ENCODE assay signal across 8 cellular contexts in genomic region chr10:31770307-31770902, GRCh38.
DNase-seq lines count a peak whose midpoint lies in the region; ATAC-seq and TF ChIP-seq lines count a peak whose summit lies in the region.

No MANE protein-coding gene starts in this region.

- H3K27me3 ChIP-seq in SJSA1 (replicated peaks) = no peaks in the 10 kb centered on the region

- peaks cover 69% of the 10 kb centered on the region for H3K4me1 ChIP-seq in SJSA1 (replicated peaks)

- H3K4me3 ChIP-seq in HFF-Myc (replicated peaks; ENCODE audit: low read depth, low read length) = no peak overlapping the region
- no peak overlapping the region for H3K4me3 ChIP-seq in SJSA1

- ATAC-seq in HG03378 (IDR thresholded peaks at IDR 0.05; ENCODE audit: unreplicated experiment) = no peak

- DNase-seq in HFF-Myc (ENCODE audit: extremely low read depth, low read depth) (no peak), SJSA1 (ENCODE audit: low read depth in 1 of 2, low spot score in 2 of 2) (peak in 1 of 2 experiments; percentile 44), iris pigment epithelial cell (ENCODE audit: low read depth) (peak; percentile 34), GOT3 (lab: John Stamatoyannopoulos, UW) (no peak)
- peak; percentile 31 for DNase-seq in activated naive CD8-positive, alpha-beta T cell treated with anti-CD3 and anti-CD28 coated beads, Interleukin-2, amount 50 U/mL, for 16 hours (ENCODE audit: low read depth, low spot score)
- DNase-seq in stimulated activated CD8-positive, alpha-beta memory T cell treated with anti-CD3 and anti-CD28 coated beads, Interleukin-12 subunit alpha, Interleukin-12 subunit beta, amount 100 ng/mL, for 1 hour (ENCODE audit: low read depth) = peak; percentile 37

- no peaks in the 10 kb centered on the region for H3K9me3 ChIP-seq in SJSA1 (replicated peaks)

- peak; percentile 82 for TF ChIP-seq CTCF in GM12873 (IDR thresholded peaks at IDR 0.05; ENCODE audit: insufficient read depth, low read depth, low read length, missing control alignments)
- TF ChIP-seq CTCF in HFF-Myc (IDR thresholded peaks at IDR 0.05; ENCODE audit: low read depth, low read length, missing control alignments) = peak; percentile 73

- H3K36me3 ChIP-seq in SJSA1 = no peaks in the 10 kb centered on the region

- peak overlapping the region; percentile 91 for H3K27ac ChIP-seq in SJSA1

Comparison
In these comparisons a context has a peak if more than half of its experiments do, and no peak if none do; other contexts are left out.
1. DNase-seq: peak in activated naive CD8-positive, alpha-beta T cell treated with anti-CD3 and anti-CD28 coated beads, Interleukin-2, amount 50 U/mL, for 16 hours (single experiment), iris pigment epithelial cell (single experiment) and stimulated activated CD8-positive, alpha-beta memory T cell treated with anti-CD3 and anti-CD28 coated beads, Interleukin-12 subunit alpha, Interleukin-12 subunit beta, amount 100 ng/mL, for 1 hour (single experiment); none in HFF-Myc (single experiment) and GOT3 (single experiment).